ENCODE assay signal across 10 cellular contexts in genomic region chr3:183844606-183845005, GRCh38. TPM values are rescaled to one million over a fixed set of nuclear protein-coding genes. Genes with fewer than 3 reads are reported as not detected.
DNase-seq lines count a peak whose midpoint lies in the region; FAIRE-seq and TF ChIP-seq lines count a peak whose summit lies in the region.
"Had no signal": no experiment of that assay in that cellular context is flagged by ENCODE, and none has a peak within 500 bp of the region (broad histone marks: within the 10 kb centered on the region; RNA-seq: fewer than 3 reads in every experiment).

No MANE protein-coding gene starts in this region.

- 55 to 65% methylated on average over 2 of the region's 2 CpGs for WGBS in GM23248 (ENCODE audit: low coverage in 1 of 2, low lambda C conversion rate in 2 of 2, missing lambda C conversion rate in 2 of 2), 2 experiments

- in situ Hi-C loops in GM23248 (cut with MboI): no loop called here

- peaks cover 9% of the 10 kb centered on the region; the same call in 1 of the 2 replicates for H3K79me2 ChIP-seq in GM23248 (ENCODE audit: insufficient read depth)
- no peaks in the 10 kb centered on the region for H3K79me2 ChIP-seq in endothelial cell of umbilical vein (ENCODE audit: control insufficient read depth, insufficient read depth, low read length)

- no TSS peak for BruUV-seq in endothelial cell of umbilical vein (replicated peaks; lab: Mats Ljungman, UMichigan)

- peak overlapping the region; percentile 63 for H3K27ac ChIP-seq in GM23248
- peak overlapping the region; percentile 29 for H3K27ac ChIP-seq in endothelial cell of umbilical vein (ENCODE audit: insufficient read depth, low read depth, low read length)

- peak; percentile 90 for DNase-seq in GM23248
- peak; percentile 43 for DNase-seq in RKO (ENCODE audit: low spot score)
- DNase-seq in endothelial cell of umbilical vein (ENCODE audit: low read depth, low spot score): peak; percentile 75
- peak; percentile 26 for DNase-seq in pulmonary artery endothelial cell (ENCODE audit: low read depth, low spot score)
- no peak for DNase-seq in H7
- no peak for DNase-seq in stimulated activated CD4-positive, alpha-beta T cell treated with anti-CD3 and anti-CD28 coated beads, Interleukin-2, amount 100 ng/mL, for 48 hours
- no peak for DNase-seq in mesenteric fat pad (ENCODE audit: low spot score)
- no peak for DNase-seq in UCSD-AML1 (lab: John Stamatoyannopoulos, UW; ENCODE audit: unreplicated experiment)
- DNase-seq: left colon, NCI-H510A treated with DMSO at 0.1 percent for 48 hours had no signal

- H3K9ac ChIP-seq in GM23248 (peak overlapping the region; percentile 2; the same call in 1 of the 2 replicates), endothelial cell of umbilical vein (replicated peaks; ENCODE audit: extremely low read depth, insufficient read depth, low read length) (no peak overlapping the region)

- H3K9me3 ChIP-seq in GM23248 (ENCODE audit: low read depth) (no peaks in the 10 kb centered on the region), endothelial cell of umbilical vein (replicated peaks; ENCODE audit: control insufficient read depth, insufficient read depth, low read length) (no peaks in the 10 kb centered on the region)

- H3F3A ChIP-seq in GM23248 (ENCODE audit: insufficient read depth): peaks cover 19% of the 10 kb centered on the region

- CTCF ChIA-PET in endothelial cell of umbilical vein (lab: Charles Lee): interaction anchor here (1.0 to 1.5 kb wide), 2 partner anchors 19 to 40 kb away, joined by 3 to 8 read pairs; partner anchors contain the start of gene PARL

- dilution Hi-C loops in endothelial cell of umbilical vein (cut with MboI; ENCODE audit: extremely low pct_ligation_motif_present, low sequenced_read_pairs): no loop called here

- H3K4me2 ChIP-seq in GM23248 (ENCODE audit: unreplicated experiment): peak overlapping the region; percentile 65
- H3K4me2 ChIP-seq in endothelial cell of umbilical vein (ENCODE audit: insufficient read depth, low read length): no peak overlapping the region

- no peak overlapping the region for H2AFZ ChIP-seq in GM23248
- no peak overlapping the region for H2AFZ ChIP-seq in endothelial cell of umbilical vein (ENCODE audit: low read depth, low read length)

- TF ChIP-seq CTCF in endothelial cell of umbilical vein (IDR thresholded peaks at IDR 0.05; ENCODE audit: extremely low read depth in 1 of 2, insufficient read depth in 1 of 2, low read depth in 1 of 2, low read length in 2 of 2): no peak

- peaks cover 22% of the 10 kb centered on the region for H3K4me1 ChIP-seq in GM23248 (ENCODE audit: insufficient read depth)
- peaks cover 14% of the 10 kb centered on the region for H3K4me1 ChIP-seq in endothelial cell of umbilical vein (ENCODE audit: control insufficient read depth, extremely low read depth, insufficient read depth, low read length)

- H3K9me2 ChIP-seq in GM23248 (ENCODE audit: insufficient read depth): no peaks in the 10 kb centered on the region

- intact Hi-C loops in endothelial cell of umbilical vein (cut with micrococcal nuclease): no loop called here

- no peak for TF ChIP-seq POLR2A in endothelial cell of umbilical vein (IDR thresholded peaks at IDR 0.05; ENCODE audit: low read depth, low read length)

- no peaks in the 10 kb centered on the region for H4K20me1 ChIP-seq in GM23248 (ENCODE audit: insufficient read depth)
- H4K20me1 ChIP-seq in endothelial cell of umbilical vein (replicated peaks; ENCODE audit: control insufficient read depth, extremely low read depth, insufficient read depth, low read length): no peaks in the 10 kb centered on the region

- H3K4me3 ChIP-seq in GM23248: no peak overlapping the region
- no peak overlapping the region for H3K4me3 ChIP-seq in endothelial cell of umbilical vein (replicated peaks in 1 of 3; ENCODE audit: insufficient read depth in 1 of 3, low read depth in 1 of 3, low read length in 3 of 3)
- no peak overlapping the region for H3K4me3 ChIP-seq in H7 (ENCODE audit: insufficient read depth, low read depth, low read length)

- H3K27me3 ChIP-seq in GM23248 (replicated peaks; ENCODE audit: insufficient read depth): no peaks in the 10 kb centered on the region
- no peaks in the 10 kb centered on the region for H3K27me3 ChIP-seq in endothelial cell of umbilical vein (ENCODE audit: control insufficient read depth in 2 of 2, insufficient read depth in 2 of 2, low read length in 2 of 2)
- H3K27me3 ChIP-seq in H7 (ENCODE audit: control insufficient read depth, insufficient read depth, low read length): no peaks in the 10 kb centered on the region

- FAIRE-seq in endothelial cell of umbilical vein (lab: Jason Lieb, UNC): peak; percentile 78

- POLR2A ChIA-PET in endothelial cell of umbilical vein (lab: Charles Lee): interaction anchor here (0.5 kb wide), 1 partner anchor 47 kb away, joined by 3 read pairs; no protein-coding TSS in a partner anchor

- H3K9me1 ChIP-seq in endothelial cell of umbilical vein (replicated peaks; ENCODE audit: control insufficient read depth, extremely low read depth, insufficient read depth, low read length): no peaks in the 10 kb centered on the region

- H3K36me3 ChIP-seq in GM23248 (ENCODE audit: low read depth): peaks cover 43% of the 10 kb centered on the region
- peaks cover 6 to 16% of the 10 kb centered on the region in 2 experiments for H3K36me3 ChIP-seq in endothelial cell of umbilical vein (ENCODE audit: control insufficient read depth in 2 of 2, extremely low read depth in 1 of 2, insufficient read depth in 2 of 2, low read length in 2 of 2)
- H3K36me3 ChIP-seq in H7 (replicated peaks; ENCODE audit: control insufficient read depth, insufficient read depth, low read length): peaks cover 17% of the 10 kb centered on the region

TF ChIP-seq in endothelial cell of umbilical vein, 7 proteins besides CTCF, POLR2A, EP300 and RAD21:
- TF ChIP-seq MAX (IDR thresholded peaks at IDR 0.05; ENCODE audit: insufficient read depth, insufficient read length) (no peak), FOS (IDR thresholded peaks at IDR 0.05; ENCODE audit: borderline replicate concordance, insufficient read depth, low read length) (peak; percentile 58), JUN (IDR thresholded peaks at IDR 0.05; ENCODE audit: borderline replicate concordance, insufficient read depth, insufficient read length, low read depth) (peak; percentile 77)

RNA-seq across cellular contexts. Expression of gene MAP6D1, which starts 19.2 kb away (rescaled TPM):
- 2.5 and 5.5 TPM in 2 replicates for total RNA-seq in GM23248 (2014; rRNA removed; shearing (Covaris generic))
- polyA plus RNA-seq in GM23248 (2016; fragmentation: Nextera tagmentation; extraction: Ambion mirVana): 2.8 and 3.2 TPM in 2 replicates
- 3.2 and 3.5 TPM in 2 replicates for total RNA-seq in endothelial cell of umbilical vein
- 2.4 and 2.9 TPM in 2 replicates for polyA plus RNA-seq in endothelial cell of umbilical vein
- polyA plus RNA-seq in endothelial cell of umbilical vein (2011; cell fraction: cytosol; rRNA removed): 2.1 and 2.9 TPM in 2 replicates
- 2.7 and 2.9 TPM in 2 replicates for polyA plus RNA-seq in endothelial cell of umbilical vein (2011; cell fraction: nucleus; rRNA removed)
- polyA plus RNA-seq in endothelial cell of umbilical vein (2012): 2.6 and 3.9 TPM in 2 replicates
- 0.51 TPM in 1 of 2 replicates, not detected in the other for polyA minus RNA-seq in endothelial cell of umbilical vein
- not detected for polyA minus RNA-seq in endothelial cell of umbilical vein (2011; cell fraction: cytosol; rRNA and poly(A)+ RNA removed)
- 1.6 TPM in 1 of 2 replicates, not detected in the other for polyA minus RNA-seq in endothelial cell of umbilical vein (2011; cell fraction: nucleus; rRNA and poly(A)+ RNA removed)
- total RNA-seq in pulmonary artery endothelial cell: 2.2 and 2.9 TPM in 2 replicates
- 1.7 and 4.4 TPM in 2 replicates for total RNA-seq in H7 (2014; rRNA removed; shearing (Covaris generic))
- total RNA-seq in mesenteric fat pad: 0.48 TPM

RNA-seq across cellular contexts. Expression of gene PARL, which starts 40.1 kb away (rescaled TPM):
- 35.9 and 36.9 TPM in 2 replicates for total RNA-seq in GM23248 (2014; rRNA removed; shearing (Covaris generic))
- polyA plus RNA-seq in GM23248 (2016; fragmentation: Nextera tagmentation; extraction: Ambion mirVana): 61.7 and 65.0 TPM in 2 replicates
- 48.1 and 54.1 TPM in 2 replicates for total RNA-seq in endothelial cell of umbilical vein
- 33.7 and 38.8 TPM in 2 replicates for polyA plus RNA-seq in endothelial cell of umbilical vein
- 36.9 and 43.3 TPM in 2 replicates for polyA plus RNA-seq in endothelial cell of umbilical vein (2011; cell fraction: cytosol; rRNA removed)
- polyA plus RNA-seq in endothelial cell of umbilical vein (2011; cell fraction: nucleus; rRNA removed): 24.6 and 26.7 TPM in 2 replicates
- polyA plus RNA-seq in endothelial cell of umbilical vein (2012): 39.7 and 62.5 TPM in 2 replicates
- 27.7 and 32.5 TPM in 2 replicates for polyA minus RNA-seq in endothelial cell of umbilical vein
- 13.8 TPM for polyA minus RNA-seq in endothelial cell of umbilical vein (2011; cell fraction: cytosol; rRNA and poly(A)+ RNA removed)
- 12.6 and 13.8 TPM in 2 replicates for polyA minus RNA-seq in endothelial cell of umbilical vein (2011; cell fraction: nucleus; rRNA and poly(A)+ RNA removed)
- 32.6 and 53.7 TPM in 2 replicates for total RNA-seq in pulmonary artery endothelial cell
- total RNA-seq in H7 (2014; rRNA removed; shearing (Covaris generic)): 37.4 and 55.2 TPM in 2 replicates
- 62.5 TPM for total RNA-seq in mesenteric fat pad

Comparison
In these comparisons a context has a peak if more than half of its experiments do, and no peak if none do; other contexts are left out.
1. DNase-seq: peak in GM23248 (single experiment), RKO (single experiment), endothelial cell of umbilical vein (single experiment) and pulmonary artery endothelial cell (single experiment); none in H7 (single experiment), stimulated activated CD4-positive, alpha-beta T cell treated with anti-CD3 and anti-CD28 coated beads, Interleukin-2, amount 100 ng/mL, for 48 hours (0 of 2), mesenteric fat pad (single experiment) and UCSD-AML1 (single experiment).